1 cellular context compared by ENCODE assay signal in genomic region chr3:149784064-149784704, GRCh38.
TF ChIP-seq lines count a peak whose summit lies in the region.

No MANE protein-coding gene starts in this region.

TF ChIP-seq in endothelial cell of umbilical vein, 7 proteins besides CTCF, POLR2A, EP300 and RAD21:
- TF ChIP-seq FOS (IDR thresholded peaks at IDR 0.05; ENCODE audit: borderline replicate concordance, insufficient read depth, low read length), result no peak
- no peak for TF ChIP-seq POLR2AphosphoS5 (IDR thresholded peaks at IDR 0.05; ENCODE audit: insufficient read depth, low read depth, low read length)
- TF ChIP-seq MYC (IDR thresholded peaks at IDR 0.05; ENCODE audit: low read depth, low read length), result no peak
- no peak for TF ChIP-seq GATA2 (IDR thresholded peaks at IDR 0.05; ENCODE audit: insufficient read depth, insufficient read length, low read depth, low read length)
- TF ChIP-seq MAX (IDR thresholded peaks at IDR 0.05; ENCODE audit: insufficient read depth, insufficient read length), result no peak
- TF ChIP-seq JUN (IDR thresholded peaks at IDR 0.05; ENCODE audit: borderline replicate concordance, insufficient read depth, insufficient read length, low read depth), result no peak
- TF ChIP-seq EZH2 (IDR thresholded peaks at IDR 0.05; ENCODE audit: borderline replicate concordance, low read depth, low read length, severe bottlenecking), result no peak
